In the genomic region with DNA sequence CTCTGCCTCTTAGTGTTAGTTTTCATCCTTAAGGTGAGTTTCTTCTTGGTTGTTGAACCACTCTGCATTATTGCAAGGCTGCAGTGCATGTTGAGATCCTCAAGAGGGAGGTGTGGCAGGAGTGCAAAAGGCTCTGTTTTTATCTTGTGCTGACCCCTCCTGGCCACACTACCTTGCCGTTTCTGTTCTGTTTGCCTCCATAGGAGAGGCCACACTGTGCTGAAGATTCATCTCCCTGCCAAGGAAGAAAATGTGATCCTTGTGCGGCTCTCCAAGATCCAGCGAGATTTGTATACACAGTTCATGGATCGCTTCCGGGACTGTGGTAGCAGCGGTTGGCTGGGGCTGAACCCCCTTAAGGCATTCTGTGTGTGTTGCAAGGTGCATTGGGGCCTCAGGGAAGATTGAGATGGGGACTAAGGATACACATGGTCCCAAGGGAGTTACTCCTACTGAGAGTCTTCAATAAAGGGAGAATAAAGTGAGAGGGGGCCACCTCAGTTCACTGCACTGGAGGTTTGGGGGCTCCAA, we compare ENCODE assay signal across 8 cellular contexts. TPM values are rescaled to one million over a fixed set of nuclear protein-coding genes. Genes with fewer than 3 reads are reported as not detected.
DNase-seq lines count a peak whose midpoint lies in the region; ATAC-seq, FAIRE-seq and TF ChIP-seq lines count a peak whose summit lies in the region.

No MANE protein-coding gene starts in this region.

- DNase-seq in AG08396 (ENCODE audit: low spot score) (peak; percentile 70), GM12891 (ENCODE audit: insufficient read length, low spot score) (peak; percentile 50), PC-3 (peak; percentile 76), mammary epithelial cell (peak; percentile 53), lung (ENCODE audit: low spot score) (peak; percentile 53), tibial artery (no peak)

- peak; percentile 99 for TF ChIP-seq CTCF in PC-3 (conservative IDR thresholded peaks at IDR 0.05; ENCODE audit: low read depth, low read length)
- TF ChIP-seq CTCF in mammary epithelial cell (conservative IDR thresholded peaks at IDR 0.05 in 1 of 2, IDR thresholded peaks at IDR 0.05 in 1 of 2; ENCODE audit: extremely low read depth in 1 of 2, insufficient read depth in 1 of 2, low read depth in 1 of 2, low read length in 2 of 2), result peak; percentile 90 to 95
- TF ChIP-seq CTCF in lung (IDR thresholded peaks at IDR 0.05; ENCODE audit: control extremely low read depth, extremely low read depth), result peak; percentile 55
- peak in 1 of 2 experiments; percentile 22 for TF ChIP-seq CTCF in tibial artery (IDR thresholded peaks at IDR 0.05)

- WGBS in mammary epithelial cell (ENCODE audit: low coverage, missing lambda C conversion rate), result 53% methylated on average over 6 of the region's 6 CpGs
- WGBS in lung, 2 donors, result 71 to 73% methylated on average over 6 of the region's 6 CpGs

- no peaks in the 10 kb centered on the region for H3K9me2 ChIP-seq in PC-3 (replicated peaks; ENCODE audit: low read length)

- H3K79me2 ChIP-seq in PC-3 (ENCODE audit: low read length) (no peaks in the 10 kb centered on the region), mammary epithelial cell (ENCODE audit: insufficient read depth, low read length) (no peaks in the 10 kb centered on the region)

- H2AFZ ChIP-seq in PC-3 (ENCODE audit: low read length), result no peak overlapping the region
- no peak overlapping the region for H2AFZ ChIP-seq in mammary epithelial cell (ENCODE audit: low read depth, low read length)

- H3K9me3 ChIP-seq in PC-3 (ENCODE audit: low read length) (no peaks in the 10 kb centered on the region), mammary epithelial cell (replicated peaks; ENCODE audit: insufficient read depth, low read length) (no peaks in the 10 kb centered on the region), lung (ENCODE audit: control insufficient read depth in 2 of 2, insufficient read depth in 1 of 2, low read length in 1 of 2) (no peaks in the 10 kb centered on the region), tibial artery (no peaks in the 10 kb centered on the region)

- H3K27me3 ChIP-seq in PC-3 (ENCODE audit: low read length), result no peaks in the 10 kb centered on the region
- no peaks in the 10 kb centered on the region for H3K27me3 ChIP-seq in mammary epithelial cell (ENCODE audit: insufficient read depth, low read length)
- no peaks in the 10 kb centered on the region for H3K27me3 ChIP-seq in lung (ENCODE audit: control insufficient read depth, insufficient read depth)
- H3K27me3 ChIP-seq in tibial artery, result no peaks in the 10 kb centered on the region

- POLR2A ChIA-PET in PC-3 (lab: Charles Lee; ENCODE audit: unreplicated experiment), result no interaction called here

- FAIRE-seq in GM12891 (lab: Jason Lieb, UNC), result peak; percentile 90

- intact Hi-C loops in PC-3 (cut with micrococcal nuclease), result loop anchor here (1.0 to 2.0 kb wide), 3 partner anchors 33 to 136 kb away; a partner anchor contains a TSS
- intact Hi-C loops in mammary epithelial cell (cut with micrococcal nuclease), result loop anchor here (1.0 kb wide), 3 partner anchors 31 to 136 kb away; no protein-coding TSS in a partner anchor
- intact Hi-C loops in tibial artery (cut with DNase I; ENCODE audit: low total_unique reads), result no loop called here

- peak; percentile 77 for ATAC-seq in HG03460 (IDR thresholded peaks at IDR 0.05; ENCODE audit: unreplicated experiment)
- peak; percentile 91 for ATAC-seq in PC-3
- ATAC-seq in lung (ENCODE audit: insufficient read depth, low FRiP score), result no peak
- ATAC-seq in GM18858 (IDR thresholded peaks at IDR 0.05; ENCODE audit: unreplicated experiment), result no peak

- BruUV-seq in PC-3 (replicated peaks; lab: Mats Ljungman, UMichigan) (no TSS peak), mammary epithelial cell (replicated peaks; lab: Mats Ljungman, UMichigan) (no TSS peak)

- H3K4me2 ChIP-seq in PC-3 (ENCODE audit: low read length), result peak overlapping the region; percentile 72
- no peak overlapping the region for H3K4me2 ChIP-seq in mammary epithelial cell (ENCODE audit: insufficient read depth, low read depth, low read length)

- no peak for TF ChIP-seq POLR2A in GM12891 (IDR thresholded peaks at IDR 0.05; ENCODE audit: low read depth, low read length)

- in situ Hi-C loops in mammary epithelial cell (cut with MboI; ENCODE audit: low sequenced_read_pairs in 2 of 2), result loop anchor here (10.0 to 25.0 kb wide), 2 partner anchors 126 to 133 kb away; a partner anchor contains a TSS

- H3K4me3 ChIP-seq in PC-3 (ENCODE audit: low read length) (peak overlapping the region; percentile 28; the same call in 1 of the 2 replicates), mammary epithelial cell (replicated peaks in 1 of 3; ENCODE audit: insufficient read depth in 1 of 3, low read depth in 2 of 3, low read length in 3 of 3) (no peak overlapping the region), lung (no peak overlapping the region), tibial artery (no peak overlapping the region)

- H3K27ac ChIP-seq in PC-3 (ENCODE audit: low read length), result peak overlapping the region; percentile 44
- no peak overlapping the region for H3K27ac ChIP-seq in mammary epithelial cell (ENCODE audit: insufficient read depth, low read depth, low read length)
- H3K27ac ChIP-seq in lung (ENCODE audit: low read depth in 1 of 2, low read length in 1 of 2), result no peak overlapping the region
- no peak overlapping the region for H3K27ac ChIP-seq in tibial artery

- H3F3A ChIP-seq in PC-3 (ENCODE audit: low read length, unreplicated experiment), result no peaks in the 10 kb centered on the region

- CTCF ChIA-PET in PC-3 (lab: Charles Lee) (no interaction called here), mammary epithelial cell (lab: Charles Lee; ENCODE audit: low non-redundant PET) (interaction anchor here (0.7 kb wide), 1 partner anchor 44 kb away, joined by 3 read pairs; no protein-coding TSS in a partner anchor)

- H3K9ac ChIP-seq in PC-3 (ENCODE audit: low read length) (no peak overlapping the region), mammary epithelial cell (ENCODE audit: insufficient read depth, low read length) (no peak overlapping the region)

- H3K4me1 ChIP-seq in PC-3 (ENCODE audit: insufficient read depth, low read length), result peaks cover 10% of the 10 kb centered on the region
- H3K4me1 ChIP-seq in mammary epithelial cell (ENCODE audit: insufficient read depth, low read length), result peaks cover 4% of the 10 kb centered on the region
- H3K4me1 ChIP-seq in lung (ENCODE audit: control insufficient read depth in 2 of 2, insufficient read depth in 2 of 2, low read length in 2 of 2), result no peaks in the 10 kb centered on the region
- H3K4me1 ChIP-seq in tibial artery, result no peaks in the 10 kb centered on the region

- H3K36me3 ChIP-seq in PC-3 (ENCODE audit: low read depth, low read length) (peaks cover 31% of the 10 kb centered on the region; the same call in 1 of the 2 replicates), mammary epithelial cell (ENCODE audit: insufficient read depth, low read length) (peaks cover 14% of the 10 kb centered on the region), lung (ENCODE audit: control insufficient read depth in 2 of 2, insufficient read depth in 2 of 2, low read length in 2 of 2) (peaks cover 46 to 49% of the 10 kb centered on the region in 2 donors), tibial artery (peaks cover 91 to 97% (median 96%) of the 10 kb centered on the region in 3 donors)

- dilution Hi-C loops in mammary epithelial cell (cut with HindIII; ENCODE audit: low sequenced_read_pairs), result no loop called here

- H4K20me1 ChIP-seq in PC-3 (ENCODE audit: low read length) (no peaks in the 10 kb centered on the region), mammary epithelial cell (ENCODE audit: insufficient read depth, low read length) (no peaks in the 10 kb centered on the region)

TF ChIP-seq in GM12891, 5 proteins besides CTCF, POLR2A, EP300 and RAD21:
- no peak for TF ChIP-seq POLR2AphosphoS5 (IDR thresholded peaks at IDR 0.05; ENCODE audit: low read depth, low read length)
- no peak for TF ChIP-seq SPI1 (IDR thresholded peaks at IDR 0.05; ENCODE audit: low read depth, low read length)
- no peak for TF ChIP-seq PAX5 (IDR thresholded peaks at IDR 0.05; ENCODE audit: insufficient read depth, low read length, severe bottlenecking)
- no peak for TF ChIP-seq TAF1 (IDR thresholded peaks at IDR 0.05; ENCODE audit: low read depth, low read length)
- TF ChIP-seq POU2F2 (IDR thresholded peaks at IDR 0.05; ENCODE audit: low read depth, low read length), result no peak

RNA-seq across cellular contexts. Expression of a gene that starts 33.0 kb away (rescaled TPM):
- polyA plus RNA-seq in GM12891 (2012; ENCODE audit: low read depth, missing spikeins), result 30.0 TPM
- total RNA-seq in PC-3 (2014; rRNA removed), result 85.5 and 88.1 TPM in 2 replicates
- 10 to 100 TPM; 36.0 to 49.7 TPM for total RNA-seq in mammary epithelial cell
- polyA plus RNA-seq in mammary epithelial cell, result 69.5 TPM
- polyA minus RNA-seq in mammary epithelial cell, result 35.8 TPM
- total RNA-seq in lung, result 10 to 100 TPM; 36.1 to 51.2 TPM
- 100 to 1,000 TPM in 1 of 2 donors, 10 to 100 TPM in 1; 59.7 to 105 TPM for polyA plus RNA-seq in lung

Comparison
In these comparisons a context has a peak if more than half of its experiments do, and no peak if none do; other contexts are left out.
1. DNase-seq: peak in AG08396 (single experiment), GM12891 (single experiment), PC-3 (single experiment), mammary epithelial cell (single experiment) and lung (single experiment); none in tibial artery (0 of 2).
2. ATAC-seq: peak in HG03460 (single experiment) and PC-3 (single experiment); none in lung (single experiment) and GM18858 (single experiment).